Comparison of ENCODE assay signal across 22 cellular contexts in genomic region chr13:49739498-49740187, GRCh38.
"Had no signal": no experiment of that assay in that cellular context is flagged by ENCODE, and none has a peak within 500 bp of the region (broad histone marks: within the 10 kb centered on the region; RNA-seq: fewer than 3 reads in every experiment).

No MANE protein-coding gene starts in this region.

- H3K9ac ChIP-seq: parathyroid adenoma had no signal

- H3K79me2 ChIP-seq: parathyroid adenoma had no signal

- H2AFZ ChIP-seq: parathyroid adenoma had no signal

- H3K27me3 ChIP-seq: colonic mucosa, heart left ventricle, testis, tibial nerve had no signal

- ATAC-seq: heart left ventricle; left ventricle myocardium superior; psoas muscle; sciatic nerve; stimulated activated naive B cell treated with anti-CD40 and anti-IgM and Interleukin-4, amounts not matched to agents 10 μg/mL and 1 μg/mL and 100 μg/mL, for 72 hours; stimulated activated naive CD8-positive, alpha-beta T cell treated with anti-CD3 and anti-CD28 coated beads, Interleukin-15, amount 100 ng/mL, for 72 hours had no signal

- H3K9me3 ChIP-seq: colonic mucosa, heart left ventricle, psoas muscle, testis, tibial nerve had no signal

- H3K36me3 ChIP-seq: colonic mucosa had no signal

- FAIRE-seq: keratinocyte had no signal

- DNase-seq: colonic mucosa; dermis blood vessel endothelial cell; foreskin melanocyte; heart left ventricle; hypothalamus; left ventricle myocardium superior; mesenchymal stem cell; midbrain; naive B cell; occipital lobe; psoas muscle; retina; stimulated activated CD4-positive, alpha-beta T cell treated with anti-CD3 and anti-CD28 coated beads, Interleukin-2, amount 100 ng/mL, for 24 hours; stimulated activated CD4-positive, alpha-beta T cell treated with anti-CD3 and anti-CD28 coated beads, Interleukin-4, amount 100 ng/mL, for 4 hours; stimulated activated naive B cell treated with anti-CD40 and anti-IgM and Interleukin-4, amounts not matched to agents 10 μg/mL and 1 μg/mL and 100 μg/mL, for 72 hours; stimulated activated naive CD8-positive, alpha-beta T cell treated with anti-CD3 and anti-CD28 coated beads, Interleukin-15, amount 100 ng/mL, for 72 hours; testis had no signal

- H3K27ac ChIP-seq: colonic mucosa, heart left ventricle, parathyroid adenoma, psoas muscle, testis, tibial nerve had no signal

- H3K4me1 ChIP-seq: colonic mucosa, heart left ventricle, parathyroid adenoma, psoas muscle, testis, tibial nerve had no signal

- H3K4me3 ChIP-seq: colonic mucosa, heart left ventricle, lung, psoas muscle, testis, tibial nerve had no signal
